ENCODE assay signal across 9 cellular contexts in the genomic region with DNA sequence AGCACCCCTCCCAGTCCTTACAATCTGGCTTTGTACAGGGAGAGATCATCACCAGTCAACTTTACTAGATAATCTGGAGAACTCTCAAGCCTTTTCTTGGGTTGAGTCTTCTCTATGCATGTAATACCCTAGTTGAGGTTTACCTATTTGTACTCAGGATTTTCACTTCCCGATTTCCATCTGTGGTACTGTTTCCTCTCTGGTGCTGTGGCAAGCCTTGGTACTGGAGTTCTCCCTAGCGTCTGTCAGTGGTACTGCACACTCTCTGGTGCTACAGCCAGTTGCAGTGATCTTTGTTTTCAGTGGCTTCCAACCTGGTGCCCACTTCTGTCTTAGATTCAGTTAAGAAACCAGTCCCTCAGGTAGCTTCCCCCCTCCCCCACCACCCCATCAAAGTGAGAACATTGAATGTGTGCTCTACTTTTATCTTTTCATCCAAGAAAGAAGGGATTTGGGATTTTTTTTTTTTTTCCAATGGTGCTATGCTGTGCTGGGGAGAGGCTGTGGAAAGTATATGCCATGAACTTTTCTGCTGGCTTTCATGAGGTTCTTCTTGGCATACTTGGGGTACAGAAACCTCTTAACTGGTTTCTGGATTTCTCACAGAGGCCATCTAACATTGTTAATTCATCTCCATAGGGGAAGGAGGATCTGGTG.
DNase-seq lines count a peak whose midpoint lies in the region; ATAC-seq and TF ChIP-seq lines count a peak whose summit lies in the region.
"Had no signal": no experiment of that assay in that cellular context is flagged by ENCODE, and none has a peak within 500 bp of the region (broad histone marks: within the 10 kb centered on the region; RNA-seq: fewer than 3 reads in every experiment).

No MANE protein-coding gene starts in this region.

- POLR2A ChIA-PET in Panc1 (lab: Charles Lee): no interaction called here

- no peaks in the 10 kb centered on the region for H3K9me3 Mint-ChIP-seq in activated T-cell treated with anti-CD3 and anti-CD28 coated beads, Interleukin-2, amount 50 U/mL, for 4 hours

- CTCF ChIA-PET in Panc1 (lab: Charles Lee): no interaction called here

- no peaks in the 10 kb centered on the region for H3K36me3 ChIP-seq in Panc1 (ENCODE audit: control insufficient read depth, insufficient read depth, low read length)

- DNase-seq in CD1c-positive myeloid dendritic cell (ENCODE audit: extremely low spot score) (peak; percentile 84), Panc1 (ENCODE audit: low read depth, low spot score) (peak; percentile 36), foreskin keratinocyte (peak in 1 of 2 donors; percentile 55), renal cortical epithelial cell (ENCODE audit: low read depth) (peak; percentile 57), hepatic stellate cell (ENCODE audit: low spot score) (no peak)
- peak; percentile 61 for DNase-seq in activated T-cell treated with anti-CD3 and anti-CD28 coated beads, Interleukin-2, amount 50 U/mL, for 4 hours

- H3K36me3 Mint-ChIP-seq in activated T-cell treated with anti-CD3 and anti-CD28 coated beads, Interleukin-2, amount 50 U/mL, for 4 hours (ENCODE audit: insufficient read depth): no peaks in the 10 kb centered on the region

- in situ Hi-C loops in Panc1 (cut with HindIII; ENCODE audit: low pct_unique_long_range_greater_than_20kb, low sequenced_read_pairs): no loop called here

- no peak overlapping the region for H3K4me3 Mint-ChIP-seq in activated T-cell treated with anti-CD3 and anti-CD28 coated beads, Interleukin-2, amount 50 U/mL, for 4 hours
- H3K4me3 Mint-ChIP-seq: T-helper 1 cell treated with Interleukin-12 subunit alpha and Interleukin-12 subunit beta and Interleukin-4 antibody, amounts not matched to agents 30 μg/mL and 1 μg/mL, for 36 hours had no signal

- H3K9me3 ChIP-seq in Panc1 (ENCODE audit: control insufficient read depth, insufficient read depth, low read depth, low read length): no peaks in the 10 kb centered on the region

- H3K27me3 ChIP-seq in Panc1 (ENCODE audit: control insufficient read depth, insufficient read depth, low read length) (no peaks in the 10 kb centered on the region), foreskin keratinocyte (no peaks in the 10 kb centered on the region)

- H3K4me1 Mint-ChIP-seq in activated T-cell treated with anti-CD3 and anti-CD28 coated beads, Interleukin-2, amount 50 U/mL, for 4 hours (ENCODE audit: low read depth): peaks cover 9% of the 10 kb centered on the region

- TF ChIP-seq CTCF in Panc1 (IDR thresholded peaks at IDR 0.05) (peak; percentile 79), foreskin keratinocyte (conservative IDR thresholded peaks at IDR 0.05) (peak; percentile 76)

- no TSS peak for BruUV-seq in Panc1 (replicated peaks; lab: Mats Ljungman, UMichigan)

- ATAC-seq in GM19025 (IDR thresholded peaks at IDR 0.05; ENCODE audit: low read depth, unreplicated experiment) (peak; percentile 97), HG03108 (IDR thresholded peaks at IDR 0.05; ENCODE audit: unreplicated experiment) (peak; percentile 99), Panc1 (peak; percentile 87), foreskin keratinocyte (peak; percentile 79)
- peak; percentile 84 for ATAC-seq in activated T-cell treated with anti-CD3 and anti-CD28 coated beads, Interleukin-2, amount 50 U/mL, for 4 hours

- intact Hi-C loops in Panc1 (cut with micrococcal nuclease; ENCODE audit: unreplicated experiment): no loop called here

- H3K27me3 Mint-ChIP-seq in activated T-cell treated with anti-CD3 and anti-CD28 coated beads, Interleukin-2, amount 50 U/mL, for 4 hours (ENCODE audit: low read depth): peaks cover 6% of the 10 kb centered on the region

- no peak overlapping the region for H3K27ac ChIP-seq in Panc1 (ENCODE audit: low read length)
- H3K27ac ChIP-seq in foreskin keratinocyte: no peak overlapping the region

- no peak overlapping the region for H3K4me3 ChIP-seq in Panc1 (ENCODE audit: low read depth in 2 of 2, low read length in 2 of 2)

- H3K4me1 ChIP-seq in Panc1 (ENCODE audit: control insufficient read depth, insufficient read depth, low read length): no peaks in the 10 kb centered on the region
- peaks cover 17% of the 10 kb centered on the region for H3K4me1 ChIP-seq in foreskin keratinocyte
